8 cellular contexts compared by ENCODE assay signal in the genomic region with DNA sequence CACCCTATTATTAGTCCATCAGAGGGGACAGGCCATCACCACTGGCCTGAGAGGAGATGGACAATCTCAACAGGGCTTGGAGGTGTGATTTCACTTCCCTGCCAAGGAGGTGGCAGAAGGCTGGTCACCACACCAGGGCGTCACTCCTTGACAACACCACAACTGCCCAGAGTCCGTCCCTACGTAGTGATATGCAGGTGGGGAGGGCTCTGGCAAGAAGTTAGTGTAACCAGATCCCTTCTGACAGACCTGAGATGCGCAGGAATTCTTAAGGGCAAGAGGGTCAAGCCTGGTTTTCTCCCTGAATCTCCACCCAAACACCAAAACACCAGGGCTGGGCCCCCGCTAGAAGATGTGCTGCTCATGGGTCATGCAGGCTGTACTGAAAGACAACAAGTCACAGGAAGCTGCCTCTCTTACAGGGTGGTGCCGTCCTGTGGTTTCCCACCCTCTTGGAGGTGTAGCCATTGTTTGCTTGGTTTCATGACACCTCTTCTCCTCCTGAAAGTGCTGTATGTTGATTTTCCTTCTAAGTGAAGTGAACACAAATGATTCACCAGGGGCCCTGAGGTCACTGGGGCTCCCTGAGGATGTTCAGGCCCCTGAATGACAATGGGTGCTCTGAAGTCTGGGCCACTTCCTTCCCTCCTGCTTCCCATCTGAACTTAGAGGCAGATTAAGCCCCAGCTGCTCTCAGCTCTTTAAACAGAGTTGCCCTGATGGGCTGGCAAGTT. TPM values are rescaled to one million over a fixed set of nuclear protein-coding genes. Genes with fewer than 3 reads are reported as not detected.
A peak's percentile ranks its signal among the peaks of the same experiment; 100 is the strongest.
DNase-seq lines count a peak whose midpoint lies in the region; ATAC-seq and TF ChIP-seq lines count a peak whose summit lies in the region.
"Had no signal": no experiment of that assay in that cellular context is flagged by ENCODE, and none has a peak within 500 bp of the region (broad histone marks: within the 10 kb centered on the region; RNA-seq: fewer than 3 reads in every experiment).

No MANE protein-coding gene starts in this region.

- intact Hi-C loops in adrenal gland (cut with DNase I) = no loop called here

- TF ChIP-seq CTCF in adrenal gland (IDR thresholded peaks at IDR 0.05) (no peak), progenitor cell of endocrine pancreas (IDR thresholded peaks at IDR 0.05; ENCODE audit: unreplicated experiment) (no peak)

- no peaks in the 10 kb centered on the region for H3K36me3 ChIP-seq in adrenal gland (replicated peaks in 1 of 2)

- no peak overlapping the region for H3K27ac ChIP-seq in adrenal gland

- WGBS in adrenal gland, 4 donors = 85 to 96% (median 92%) methylated on average over 5 to 6 of the region's 6 CpGs

- H3K9me3 Mint-ChIP-seq in progenitor cell of endocrine pancreas (ENCODE audit: low read depth) = peaks cover 8% of the 10 kb centered on the region

- DNase-seq in MV-4-11 (lab: John Stamatoyannopoulos, UW) = peak; percentile 22
- DNase-seq in activated CD8-positive, alpha-beta memory T cell treated with anti-CD3 and anti-CD28 coated beads, Interleukin-2, amount 50 U/mL, for 4 hours = peak; percentile 68
- peak; percentile 89 for DNase-seq in islet precursor cell
- peak in 4 of 6 experiments; percentile 25 to 68 (median 65) for DNase-seq in stimulated activated naive CD4-positive, alpha-beta T cell (lab: John Stamatoyannopoulos, UW)
- no peak for DNase-seq in adrenal gland
- DNase-seq in progenitor cell of endocrine pancreas (ENCODE audit: low spot score, unreplicated experiment) = no peak

- no peaks in the 10 kb centered on the region for H3K27me3 ChIP-seq in adrenal gland

- peaks cover 5% of the 10 kb centered on the region for H3K27me3 Mint-ChIP-seq in progenitor cell of endocrine pancreas

- H3K27ac Mint-ChIP-seq in progenitor cell of endocrine pancreas = no peak overlapping the region

- H3K4me3 ChIP-seq in adrenal gland = no peak overlapping the region
- H3K4me3 ChIP-seq: lung had no signal

- H3K36me3 Mint-ChIP-seq in progenitor cell of endocrine pancreas (ENCODE audit: insufficient read depth) = peaks cover 13% of the 10 kb centered on the region

- peaks cover 6% of the 10 kb centered on the region for H3K4me1 Mint-ChIP-seq in progenitor cell of endocrine pancreas (ENCODE audit: low read depth)

- H3K4me1 ChIP-seq in adrenal gland (replicated peaks in 1 of 2) = no peaks in the 10 kb centered on the region

- H3K4me3 Mint-ChIP-seq in progenitor cell of endocrine pancreas (ENCODE audit: low read depth) = no peak overlapping the region

- no peaks in the 10 kb centered on the region for H3K9me3 ChIP-seq in adrenal gland (replicated peaks in 1 of 3)

- ATAC-seq in HG03039 (IDR thresholded peaks at IDR 0.05; ENCODE audit: unreplicated experiment) = no peak

- no peak for TF ChIP-seq POLR2A in adrenal gland (IDR thresholded peaks at IDR 0.05)

RNA-seq across cellular contexts. Expression of a gene that starts 27.1 kb away (rescaled TPM):
- 10 to 100 TPM in 4 of 8 donors, 1 to 10 TPM in 4; 3.6 to 24.6 (median 10.6) TPM for total RNA-seq in adrenal gland
- 1 to 10 TPM; 4.9 to 9.6 (median 7.4) TPM for polyA plus RNA-seq in adrenal gland
- total RNA-seq in progenitor cell of endocrine pancreas = 18.2 and 18.3 TPM in 2 replicates

Comparison
In these comparisons a context has a peak if more than half of its experiments do, and no peak if none do; other contexts are left out.
1. DNase-seq: peak in MV-4-11 (single experiment), activated CD8-positive, alpha-beta memory T cell treated with anti-CD3 and anti-CD28 coated beads, Interleukin-2, amount 50 U/mL, for 4 hours (single experiment), islet precursor cell (single experiment) and stimulated activated naive CD4-positive, alpha-beta T cell (4 of 6); none in adrenal gland (0 of 7) and progenitor cell of endocrine pancreas (single experiment).